ENCODE assay signal across 1 cellular context in the genomic region with DNA sequence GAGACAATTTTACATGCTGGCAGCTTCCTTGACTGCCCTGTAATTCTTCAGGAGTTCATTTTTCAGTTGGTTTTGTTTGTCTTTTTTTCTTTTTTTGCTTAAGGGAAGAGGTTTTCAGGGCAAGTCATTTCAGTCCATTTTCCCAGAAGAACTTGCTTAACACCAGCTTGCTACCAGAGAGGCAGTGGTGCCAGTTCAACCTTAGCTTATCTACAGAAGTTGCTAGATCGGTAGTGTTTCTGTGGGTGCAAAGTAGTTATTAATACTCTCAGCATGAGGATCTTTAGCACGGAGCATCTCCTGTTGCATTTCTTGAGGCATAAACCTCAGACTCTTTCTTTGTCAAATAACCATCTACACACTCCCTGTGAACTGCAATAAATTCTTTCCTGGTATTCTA.
TF ChIP-seq lines count a peak whose summit lies in the region.

No MANE protein-coding gene starts in this region.

TF ChIP-seq in IMR-90, 13 proteins besides CTCF, POLR2A, EP300 and RAD21:
- no peak for TF ChIP-seq FOS (IDR thresholded peaks at IDR 0.05; ENCODE audit: low read depth, low read length)
- TF ChIP-seq CHD1 (IDR thresholded peaks at IDR 0.05; ENCODE audit: low read depth, low read length), result no peak
- no peak for TF ChIP-seq RCOR1 (IDR thresholded peaks at IDR 0.05; ENCODE audit: insufficient replicate concordance, low read length)
- no peak for TF ChIP-seq MAZ (IDR thresholded peaks at IDR 0.05; ENCODE audit: borderline replicate concordance, low read depth, low read length)
